18 cellular contexts compared by ENCODE assay signal in genomic region chr6:109243863-109244825, GRCh38.
DNase-seq lines count a peak whose midpoint lies in the region; ATAC-seq and TF ChIP-seq lines count a peak whose summit lies in the region.
"Had no signal": no experiment of that assay in that cellular context is flagged by ENCODE, and none has a peak within 500 bp of the region (broad histone marks: within the 10 kb centered on the region; RNA-seq: fewer than 3 reads in every experiment).

No MANE protein-coding gene starts in this region.

- no peaks in the 10 kb centered on the region for H3K79me2 ChIP-seq in GM23338 (replicated peaks; ENCODE audit: insufficient read depth)

- POLR2A ChIA-PET in activated CD4-positive, alpha-beta T cell treated with anti-CD3 and anti-CD28 coated beads, Interleukin-2, amount 10 ng/mL, durations not matched to agents 7 days and 5 days (lab: Charles Lee) = no interaction called here

- no peaks in the 10 kb centered on the region for H3K4me1 ChIP-seq in GM23338 (ENCODE audit: insufficient read depth)
- peaks cover 5% of the 10 kb centered on the region for H3K4me1 ChIP-seq in endodermal cell (ENCODE audit: control insufficient read depth, insufficient read depth, low read length)
- H3K4me1 ChIP-seq in left lung = peaks cover 0 to 38% of the 10 kb centered on the region in 2 donors
- peaks cover 0 to 44% (median 15%) of the 10 kb centered on the region in 12 donors for H3K4me1 ChIP-seq in heart left ventricle

- H3K9me3 ChIP-seq in endodermal cell (ENCODE audit: control insufficient read depth, low read length) (no peaks in the 10 kb centered on the region), left lung (no peaks in the 10 kb centered on the region), heart left ventricle (no peaks in the 10 kb centered on the region)
- H3K9me3 ChIP-seq: BLaER1 had no signal

- H3K27me3 ChIP-seq in GM23338 (ENCODE audit: insufficient read depth) (no peaks in the 10 kb centered on the region), endodermal cell (ENCODE audit: control insufficient read depth, insufficient read depth, low read length, poor library complexity, severe bottlenecking) (no peaks in the 10 kb centered on the region), left lung (no peaks in the 10 kb centered on the region), heart left ventricle (no peaks in the 10 kb centered on the region)
- H3K27me3 ChIP-seq: BLaER1 had no signal

- H2AFZ ChIP-seq in GM23338 = 0 out of 2 replicates have a peak overlapping the region, but pooled peaks have one; percentile 40

- 86 to 89% methylated on average over 7 of the region's 7 CpGs for WGBS in endodermal cell (ENCODE audit: insufficient coverage in 1 of 2, insufficient read length in 1 of 2), 2 experiments
- WGBS in heart left ventricle, 4 donors = 82 to 86% (median 85%) methylated on average over 7 of the region's 7 CpGs

- intact Hi-C loops in left lung (cut with DNase I) = no loop called here
- intact Hi-C loops in heart left ventricle (cut with DNase I) = loop anchor here in 1 of 10 donors (5.0 kb wide), 1 partner anchor 138 kb away; the partner anchor contains the start of gene CD164

- TF ChIP-seq CTCF in GM23338 (conservative IDR thresholded peaks at IDR 0.05; ENCODE audit: low read depth in 2 of 2) (no peak), endodermal cell (conservative IDR thresholded peaks at IDR 0.05) (no peak), left lung (IDR thresholded peaks at IDR 0.05) (no peak), heart left ventricle (IDR thresholded peaks at IDR 0.05) (no peak)

- H4K20me1 ChIP-seq in GM23338 (replicated peaks; ENCODE audit: insufficient read depth) = no peaks in the 10 kb centered on the region
- H4K20me1 ChIP-seq: BLaER1 had no signal

- no peak for DNase-seq in activated CD4-positive, alpha-beta T cell treated with anti-CD3 and anti-CD28 coated beads, Interleukin-2, amount 10 ng/mL, durations not matched to agents 7 days and 5 days
- DNase-seq in activated CD4-positive, alpha-beta T cell treated with anti-CD3 and anti-CD28 coated beads, Interleukin-2, amount 50 U/mL, for 1 hour = no peak
- DNase-seq in GM23338 (ENCODE audit: low spot score) (no peak), OCI-M1 (lab: John Stamatoyannopoulos, UW) (peak; percentile 42), endodermal cell (peak; percentile 22), left lung (no peak), heart left ventricle (no peak), NCI-H524 treated with DMSO at 0.1 percent for 48 hours (lab: John Stamatoyannopoulos, UW) (no peak)
- DNase-seq: 8988T; DMS 273 treated with DMSO at 0.1 percent for 48 hours; IMR-90; NCI-H1092; NCI-H2107; NCI-H226; NCI-H69; NK-92 treated with Interleukin-12 subunit alpha and Interleukin-12 subunit beta, amount 100 ng/mL, for 24 hours; SHP77 had no signal

- no peak overlapping the region for H3K4me3 ChIP-seq in GM23338
- no peak overlapping the region for H3K4me3 ChIP-seq in endodermal cell (ENCODE audit: low read length)
- H3K4me3 ChIP-seq in left lung = no peak overlapping the region
- no peak overlapping the region for H3K4me3 ChIP-seq in heart left ventricle
- H3K4me3 ChIP-seq: BLaER1 had no signal

- H3K27ac ChIP-seq in GM23338 (ENCODE audit: low read depth) = no peak overlapping the region
- no peak overlapping the region for H3K27ac ChIP-seq in endodermal cell (ENCODE audit: low read depth, low read length)
- no peak overlapping the region for H3K27ac ChIP-seq in left lung
- peak overlapping the region in 1 of 12 donors; percentile 42 for H3K27ac ChIP-seq in heart left ventricle
- H3K27ac ChIP-seq: BLaER1 had no signal

- H3K27me3 Mint-ChIP-seq in activated CD4-positive, alpha-beta T cell treated with anti-CD3 and anti-CD28 coated beads, Interleukin-2, amount 10 ng/mL, durations not matched to agents 7 days and 5 days = no peaks in the 10 kb centered on the region
- H3K27me3 Mint-ChIP-seq in GM23338 (ENCODE audit: insufficient read depth, low read depth, poor library complexity) (no peaks in the 10 kb centered on the region), endodermal cell (ENCODE audit: insufficient read depth) (no peaks in the 10 kb centered on the region)

- H3K9me3 Mint-ChIP-seq in activated CD4-positive, alpha-beta T cell treated with anti-CD3 and anti-CD28 coated beads, Interleukin-2, amount 10 ng/mL, durations not matched to agents 7 days and 5 days = peaks cover 2% of the 10 kb centered on the region
- H3K9me3 Mint-ChIP-seq in GM23338 = no peaks in the 10 kb centered on the region; the same call in 2 of the 3 replicates
- peaks cover 7% of the 10 kb centered on the region for H3K9me3 Mint-ChIP-seq in endodermal cell

- no peaks in the 10 kb centered on the region for H3K9me2 ChIP-seq in GM23338 (ENCODE audit: insufficient read depth)

- no peak overlapping the region for H3K4me3 Mint-ChIP-seq in activated CD4-positive, alpha-beta T cell treated with anti-CD3 and anti-CD28 coated beads, Interleukin-2, amount 10 ng/mL, durations not matched to agents 7 days and 5 days
- H3K4me3 Mint-ChIP-seq in GM23338 (no peak overlapping the region), endodermal cell (no peak overlapping the region)

- ATAC-seq in GM23338 = no peak
- no peak for ATAC-seq in left lung
- ATAC-seq in heart left ventricle = no peak

- TF ChIP-seq POLR2A in heart left ventricle (IDR thresholded peaks at IDR 0.05) = no peak

- H3K36me3 Mint-ChIP-seq in activated CD4-positive, alpha-beta T cell treated with anti-CD3 and anti-CD28 coated beads, Interleukin-2, amount 10 ng/mL, durations not matched to agents 7 days and 5 days (ENCODE audit: low read depth) = no peaks in the 10 kb centered on the region
- no peaks in the 10 kb centered on the region for H3K36me3 Mint-ChIP-seq in GM23338 (ENCODE audit: low read depth)
- no peaks in the 10 kb centered on the region for H3K36me3 Mint-ChIP-seq in endodermal cell (ENCODE audit: low read depth)

- H3K36me3 ChIP-seq in GM23338 (ENCODE audit: insufficient read depth) = no peaks in the 10 kb centered on the region
- no peaks in the 10 kb centered on the region for H3K36me3 ChIP-seq in endodermal cell (ENCODE audit: control insufficient read depth, insufficient read depth, low read length)
- no peaks in the 10 kb centered on the region for H3K36me3 ChIP-seq in left lung
- H3K36me3 ChIP-seq in heart left ventricle = no peaks in the 10 kb centered on the region
- H3K36me3 ChIP-seq: BLaER1 had no signal

- CTCF ChIA-PET in activated CD4-positive, alpha-beta T cell treated with anti-CD3 and anti-CD28 coated beads, Interleukin-2, amount 10 ng/mL, durations not matched to agents 7 days and 5 days (lab: Charles Lee) = no interaction called here

- H3K4me2 ChIP-seq in GM23338 = no peak overlapping the region
- H3K4me2 ChIP-seq: BLaER1 had no signal

- H3K27ac Mint-ChIP-seq in activated CD4-positive, alpha-beta T cell treated with anti-CD3 and anti-CD28 coated beads, Interleukin-2, amount 10 ng/mL, durations not matched to agents 7 days and 5 days = peak overlapping the region; percentile 38
- no peak overlapping the region for H3K27ac Mint-ChIP-seq in GM23338
- no peak overlapping the region for H3K27ac Mint-ChIP-seq in endodermal cell

- no peaks in the 10 kb centered on the region for H3F3A ChIP-seq in GM23338 (replicated peaks; ENCODE audit: low read depth)

- no peak overlapping the region for H3K9ac ChIP-seq in endodermal cell (ENCODE audit: extremely low read depth, low read length, poor library complexity, severe bottlenecking)
- H3K9ac ChIP-seq: BLaER1 had no signal

- peaks cover 15% of the 10 kb centered on the region for H3K4me1 Mint-ChIP-seq in activated CD4-positive, alpha-beta T cell treated with anti-CD3 and anti-CD28 coated beads, Interleukin-2, amount 10 ng/mL, durations not matched to agents 7 days and 5 days
- H3K4me1 Mint-ChIP-seq in GM23338 (no peaks in the 10 kb centered on the region; the same call in 2 of the 3 replicates), endodermal cell (peaks cover 7% of the 10 kb centered on the region)

TF ChIP-seq in GM23338, 12 proteins besides CTCF, POLR2A, EP300 and RAD21 (continues in another document):
- TF ChIP-seq STAT1 (IDR thresholded peaks at IDR 0.05; ENCODE audit: unreplicated experiment) (no peak), EZH2phosphoT487 (IDR thresholded peaks at IDR 0.05; ENCODE audit: unreplicated experiment) (no peak), JUNB (IDR thresholded peaks at IDR 0.05; ENCODE audit: unreplicated experiment) (no peak), NANOG (IDR thresholded peaks at IDR 0.05; ENCODE audit: borderline replicate concordance) (no peak), EZH2 (IDR thresholded peaks at IDR 0.05; ENCODE audit: low read depth, unreplicated experiment) (no peak), ZNF331 (CRISPR knock-in tag; IDR thresholded peaks at IDR 0.05; ENCODE audit: low read depth) (no peak), CREB1 (CRISPR knock-in tag; IDR thresholded peaks at IDR 0.05; ENCODE audit: low read depth) (no peak), POLR2AphosphoS5 (IDR thresholded peaks at IDR 0.05; ENCODE audit: low read depth) (no peak), ZNF114 (CRISPR knock-in tag; IDR thresholded peaks at IDR 0.05) (no peak)

Comparison
In these comparisons a context has a peak if more than half of its experiments do, and no peak if none do; other contexts are left out.
1. DNase-seq: peak in OCI-M1 (single experiment) and endodermal cell (single experiment); none in activated CD4-positive, alpha-beta T cell treated with anti-CD3 and anti-CD28 coated beads, Interleukin-2, amount 10 ng/mL, durations not matched to agents 7 days and 5 days (single experiment), activated CD4-positive, alpha-beta T cell treated with anti-CD3 and anti-CD28 coated beads, Interleukin-2, amount 50 U/mL, for 1 hour (single experiment), GM23338 (single experiment), left lung (0 of 2), heart left ventricle (0 of 5) and NCI-H524 treated with DMSO at 0.1 percent for 48 hours (single experiment).